Comparison of ENCODE assay signal across 8 cellular contexts in the genomic region with DNA sequence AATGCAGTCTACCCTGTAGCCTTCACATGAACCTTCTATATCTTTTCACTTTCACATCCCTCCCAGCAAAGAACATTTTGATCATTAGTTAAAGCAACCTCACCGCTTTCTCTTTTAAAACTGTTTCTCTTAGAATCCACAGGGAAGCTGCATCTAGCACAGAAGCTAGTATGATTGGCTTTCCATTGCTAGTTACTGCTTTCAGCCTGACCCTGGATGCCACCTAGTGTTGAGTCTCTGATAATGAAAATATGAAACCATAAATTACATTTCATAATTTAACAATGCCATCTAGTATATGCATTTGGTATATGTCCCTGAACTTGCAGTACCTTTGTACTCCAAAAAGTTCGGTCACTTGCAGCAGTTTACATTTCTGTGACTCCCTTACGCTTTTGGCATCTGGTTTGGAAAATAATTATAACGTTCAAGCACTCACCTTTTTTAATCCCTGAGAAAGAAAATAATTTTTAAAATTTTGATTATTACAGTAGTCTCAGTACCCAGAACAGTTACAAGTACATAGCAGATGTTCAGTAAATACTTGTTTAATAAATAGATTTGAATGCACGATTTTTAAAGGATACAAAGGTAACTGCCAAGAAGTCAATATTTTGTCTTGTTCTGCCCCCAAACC. TPM values are rescaled to one million over a fixed set of nuclear protein-coding genes. Genes with fewer than 3 reads are reported as not detected.
A peak's percentile ranks its signal among the peaks of the same experiment; 100 is the strongest.
DNase-seq lines count a peak whose midpoint lies in the region; ATAC-seq and TF ChIP-seq lines count a peak whose summit lies in the region.

No MANE protein-coding gene starts in this region.

- no peaks in the 10 kb centered on the region for H3K27me3 Mint-ChIP-seq in CD8-positive, alpha-beta T cell (ENCODE audit: low read depth)

- H3K27ac ChIP-seq in CD8-positive, alpha-beta T cell (ENCODE audit: low read depth, low read length) = no peak overlapping the region
- H3K27ac ChIP-seq in osteoblast (ENCODE audit: low read depth, low read length) = no peak overlapping the region

- no peaks in the 10 kb centered on the region for H3K4me1 Mint-ChIP-seq in CD8-positive, alpha-beta T cell (ENCODE audit: low read depth)

- no peaks in the 10 kb centered on the region for H3K9me3 ChIP-seq in CD8-positive, alpha-beta T cell (ENCODE audit: low read length)
- no peaks in the 10 kb centered on the region for H3K9me3 ChIP-seq in osteoblast (ENCODE audit: low read depth, low read length)

- CTCF ChIA-PET in CD8-positive, alpha-beta T cell (lab: Charles Lee) = interaction anchor here (0.7 to 7.7 kb wide), 17 partner anchors 8 to 124 kb away, joined by 3 to 134 read pairs (median 6); a partner anchor contains a TSS

- no peak overlapping the region for H3K4me2 ChIP-seq in osteoblast (ENCODE audit: insufficient read depth, low read length)

- peak; percentile 73 for ATAC-seq in CD8-positive, alpha-beta T cell
- peak; percentile 90 for ATAC-seq in GM18517 (IDR thresholded peaks at IDR 0.05; ENCODE audit: unreplicated experiment)
- ATAC-seq in HG02885 (IDR thresholded peaks at IDR 0.05; ENCODE audit: poor library complexity, unreplicated experiment) = peak; percentile 95

- no peak overlapping the region for H3K27ac Mint-ChIP-seq in CD8-positive, alpha-beta T cell

- H3K27me3 ChIP-seq in CD8-positive, alpha-beta T cell (ENCODE audit: insufficient read depth, low read length) = no peaks in the 10 kb centered on the region
- no peaks in the 10 kb centered on the region for H3K27me3 ChIP-seq in osteoblast (ENCODE audit: insufficient read depth, low read length)

- no peaks in the 10 kb centered on the region for H3K36me3 ChIP-seq in CD8-positive, alpha-beta T cell (ENCODE audit: insufficient read depth, low read length)
- H3K36me3 ChIP-seq in osteoblast (ENCODE audit: insufficient read depth, low read length) = no peaks in the 10 kb centered on the region

- no peak overlapping the region for H3K4me3 ChIP-seq in CD8-positive, alpha-beta T cell (ENCODE audit: low read depth, low read length)
- H3K4me3 ChIP-seq in fibroblast of the aortic adventitia (ENCODE audit: low read depth, low read length) (no peak overlapping the region), osteoblast (ENCODE audit: insufficient read depth, low read length) (no peak overlapping the region)

- intact Hi-C loops in CD8-positive, alpha-beta T cell (cut with DNase I, micrococcal nuclease) = loop anchor here (1.0 to 10.0 kb wide), 3 partner anchors 114 to 949 kb away; a partner anchor contains a TSS

- H3K79me2 ChIP-seq in osteoblast (ENCODE audit: insufficient read depth, low read length) = no peaks in the 10 kb centered on the region

- no peak overlapping the region for H2AFZ ChIP-seq in osteoblast (ENCODE audit: low read length)

- H3K9me3 Mint-ChIP-seq in CD8-positive, alpha-beta T cell = no peaks in the 10 kb centered on the region

- POLR2A ChIA-PET in CD8-positive, alpha-beta T cell (lab: Charles Lee) = interaction anchor here (1.3 to 3.1 kb wide), 2 partner anchors 23 to 93 kb away, joined by 4 to 8 read pairs; a partner anchor contains a TSS

- DNase-seq in CD8-positive, alpha-beta T cell = peak in 4 of 7 experiments; percentile 14 to 32 (median 24)
- DNase-seq in NCI-H1694 (lab: John Stamatoyannopoulos, UW) = peak; percentile 46
- DNase-seq in activated CD4-positive, alpha-beta T cell treated with anti-CD3 and anti-CD28 coated beads, Interleukin-2, amount 50 U/mL, for 4 hours = peak; percentile 5 to 10
- DNase-seq in fibroblast of the aortic adventitia (ENCODE audit: low read depth) = peak; percentile 81
- DNase-seq in osteoblast (ENCODE audit: insufficient read length, low spot score, missing footprints) = peak; percentile 46
- DNase-seq in NK-92 treated with Interleukin-12 subunit alpha and Interleukin-12 subunit beta, amount 100 ng/mL, for 24 hours (lab: John Stamatoyannopoulos, UW) = no peak

- no peaks in the 10 kb centered on the region for H3K4me1 ChIP-seq in CD8-positive, alpha-beta T cell (ENCODE audit: insufficient read depth, low read length)
- H3K4me1 ChIP-seq in osteoblast (ENCODE audit: insufficient read depth, low read length) = no peaks in the 10 kb centered on the region

- no peaks in the 10 kb centered on the region for H4K20me1 ChIP-seq in osteoblast (ENCODE audit: insufficient read depth, low read length)

- TF ChIP-seq CTCF in CD8-positive, alpha-beta T cell (IDR thresholded peaks at IDR 0.05) = peak; percentile 83
- TF ChIP-seq CTCF in fibroblast of the aortic adventitia (IDR thresholded peaks at IDR 0.05; ENCODE audit: insufficient read depth, low read length) (peak; percentile 74), osteoblast (IDR thresholded peaks at IDR 0.05; ENCODE audit: extremely low read depth, low read depth, low read length) (peak; percentile 76)

- H3K4me3 Mint-ChIP-seq in CD8-positive, alpha-beta T cell = no peak overlapping the region

- H3K36me3 Mint-ChIP-seq in CD8-positive, alpha-beta T cell = peaks cover 3% of the 10 kb centered on the region

RNA-seq across cellular contexts. Expression of a gene that starts 22.7 kb away (rescaled TPM):
- total RNA-seq in CD8-positive, alpha-beta T cell = 1 to 10 TPM; 2.8 to 3.2 TPM
- total RNA-seq in fibroblast of the aortic adventitia (ENCODE audit: low replicate concordance) (63.8 and 82.9 TPM in 2 replicates), osteoblast (31.5 and 34.2 TPM in 2 replicates)

RNA-seq across cellular contexts. Expression of a gene that starts 24.0 kb away (rescaled TPM):
- total RNA-seq in CD8-positive, alpha-beta T cell = 1 to 10 TPM; 1.7 to 2.0 TPM
- total RNA-seq in fibroblast of the aortic adventitia (ENCODE audit: low replicate concordance) (3.0 and 7.3 TPM in 2 replicates), osteoblast (10.9 TPM in 2 replicates)

RNA-seq across cellular contexts. Expression of a gene that starts 43.1 kb away (rescaled TPM):
- total RNA-seq in CD8-positive, alpha-beta T cell = 1 to 10 TPM; 8.8 to 9.4 TPM
- 5.7 and 25.0 TPM in 2 replicates for total RNA-seq in fibroblast of the aortic adventitia (ENCODE audit: low replicate concordance)
- 20.3 and 22.4 TPM in 2 replicates for total RNA-seq in osteoblast
